ENCODE assay signal across 12 cellular contexts in the genomic region with DNA sequence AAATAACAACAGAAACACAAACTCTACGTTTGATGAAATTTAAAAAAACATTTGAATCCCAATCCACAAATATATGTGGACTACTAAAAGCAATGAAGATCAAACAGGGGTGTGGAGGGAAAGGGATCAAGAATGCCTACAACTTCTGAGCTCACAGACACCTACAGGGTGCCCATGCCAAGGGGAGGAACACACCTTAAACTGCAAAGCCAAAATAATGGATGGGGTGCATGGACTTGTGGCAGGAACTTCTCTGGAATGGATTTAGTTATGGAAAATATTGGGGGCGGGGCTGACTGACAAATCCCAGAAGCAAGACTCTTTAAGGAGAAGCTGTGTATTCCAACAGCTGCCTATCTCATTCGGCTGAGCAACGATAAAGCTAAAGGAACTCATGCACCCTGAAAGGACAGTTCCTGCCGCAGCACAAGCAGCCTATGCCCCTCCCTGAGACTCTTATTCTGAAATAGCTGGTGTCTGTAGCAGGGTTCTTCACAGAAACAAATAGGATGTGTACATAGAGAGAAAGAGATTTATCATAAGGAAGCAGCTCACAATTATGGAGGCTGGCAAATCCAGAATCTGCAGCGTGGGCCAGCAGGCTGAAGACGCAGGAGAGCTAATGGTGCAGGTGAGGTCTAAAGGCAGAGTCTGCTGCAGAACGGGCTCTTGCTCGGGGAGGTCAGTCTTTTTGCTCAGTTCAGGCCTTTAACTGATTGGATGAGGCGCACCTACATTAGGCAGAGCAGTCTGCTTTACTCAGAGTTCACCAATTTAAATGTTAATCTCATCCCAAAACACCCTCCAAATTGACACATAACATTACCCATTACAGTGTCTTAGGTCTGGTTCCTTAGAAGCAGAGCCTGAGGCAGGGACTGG. TPM values are rescaled to one million over a fixed set of nuclear protein-coding genes. Genes with fewer than 3 reads are reported as not detected.
DNase-seq lines count a peak whose midpoint lies in the region; TF ChIP-seq lines count a peak whose summit lies in the region.
"Had no signal": no experiment of that assay in that cellular context is flagged by ENCODE, and none has a peak within 500 bp of the region (broad histone marks: within the 10 kb centered on the region; RNA-seq: fewer than 3 reads in every experiment).

No MANE protein-coding gene starts in this region.

- DNase-seq in DMS53 treated with DMSO at 0.1 percent for 48 hours (lab: John Stamatoyannopoulos, UW; ENCODE audit: unreplicated experiment) (peak; percentile 22), Karpas-422 (no peak), OCI-M1 (lab: John Stamatoyannopoulos, UW) (peak; percentile 65), left kidney (ENCODE audit: low read depth, low spot score) (peak; percentile 47), dorsolateral prefrontal cortex (no peak), A673 (ENCODE audit: low spot score) (no peak), WERI-Rb-1 (no peak)
- DNase-seq in CD8-positive, alpha-beta memory T cell: no peak
- DNase-seq: activated CD4-positive, alpha-beta T cell treated with anti-CD3 and anti-CD28 coated beads for 36 hours; mesenchymal stem cell; stimulated activated CD4-positive, alpha-beta T cell treated with anti-CD3 and anti-CD28 coated beads, Interleukin-2, amount 100 ng/mL, for 48 hours; tibial artery had no signal

- no peak overlapping the region for H3K9ac ChIP-seq in Karpas-422 (ENCODE audit: low read length)

- no peak overlapping the region for H2AFZ ChIP-seq in Karpas-422 (ENCODE audit: low read length)

- H3K36me3 ChIP-seq in Karpas-422 (ENCODE audit: insufficient read depth, low read length) (no peaks in the 10 kb centered on the region), A673 (ENCODE audit: insufficient read depth, low read length, poor library complexity, severe bottlenecking) (no peaks in the 10 kb centered on the region), WERI-Rb-1 (no peaks in the 10 kb centered on the region)
- no peaks in the 10 kb centered on the region for H3K36me3 ChIP-seq in CD8-positive, alpha-beta memory T cell (ENCODE audit: insufficient read depth, low read length)
- H3K36me3 ChIP-seq: tibial artery had no signal

- no peak overlapping the region for H3K27ac ChIP-seq in Karpas-422 (ENCODE audit: low read length)
- no peak overlapping the region for H3K27ac ChIP-seq in dorsolateral prefrontal cortex
- H3K27ac ChIP-seq in A673 (ENCODE audit: low read depth, low read length, poor library complexity, severe bottlenecking): no peak overlapping the region
- no peak overlapping the region for H3K27ac ChIP-seq in WERI-Rb-1
- no peak overlapping the region for H3K27ac ChIP-seq in CD8-positive, alpha-beta memory T cell (ENCODE audit: low read depth, low read length)
- H3K27ac ChIP-seq: tibial artery had no signal

- H3K9me2 ChIP-seq in Karpas-422 (replicated peaks; ENCODE audit: insufficient read depth, low read length): no peaks in the 10 kb centered on the region

- H3K27me3 ChIP-seq in Karpas-422 (ENCODE audit: low read length): no peaks in the 10 kb centered on the region
- H3K27me3 ChIP-seq in dorsolateral prefrontal cortex: no peaks in the 10 kb centered on the region
- H3K27me3 ChIP-seq in A673 (replicated peaks; ENCODE audit: insufficient read depth, low read depth, low read length, poor library complexity): no peaks in the 10 kb centered on the region
- no peaks in the 10 kb centered on the region for H3K27me3 ChIP-seq in WERI-Rb-1 (ENCODE audit: insufficient read depth, low read depth, severe bottlenecking)
- H3K27me3 ChIP-seq in CD8-positive, alpha-beta memory T cell (ENCODE audit: insufficient read depth, low read length, poor library complexity, severe bottlenecking): no peaks in the 10 kb centered on the region

- POLR2A ChIA-PET in A673 (lab: Charles Lee; ENCODE audit: low non-redundant PET): no interaction called here
- POLR2A ChIA-PET in CD8-positive, alpha-beta memory T cell (lab: Charles Lee): no interaction called here

- CTCF ChIA-PET in A673 (lab: Charles Lee): interaction anchor here (0.6 to 0.8 kb wide), 2 partner anchors 15 to 24 kb away, joined by 3 to 4 read pairs; no protein-coding TSS in a partner anchor
- CTCF ChIA-PET in CD8-positive, alpha-beta memory T cell (lab: Charles Lee): interaction anchor here (0.6 to 0.8 kb wide), 2 partner anchors 35 to 276 kb away, joined by 3 read pairs; no protein-coding TSS in a partner anchor

- H3K4me3 ChIP-seq in Karpas-422 (ENCODE audit: low read length): no peak overlapping the region
- no peak overlapping the region for H3K4me3 ChIP-seq in dorsolateral prefrontal cortex
- H3K4me3 ChIP-seq in A673 (ENCODE audit: low read depth, low read length, poor library complexity, severe bottlenecking): no peak overlapping the region
- H3K4me3 ChIP-seq in WERI-Rb-1 (ENCODE audit: low read depth, low read length): no peak overlapping the region
- no peak overlapping the region for H3K4me3 ChIP-seq in CD8-positive, alpha-beta memory T cell (ENCODE audit: low read length)
- H3K4me3 ChIP-seq: tibial artery had no signal

- H3K9me3 ChIP-seq in Karpas-422 (ENCODE audit: low read length): no peaks in the 10 kb centered on the region
- H3K9me3 ChIP-seq in A673 (ENCODE audit: low read depth, low read length, poor library complexity, severe bottlenecking): no peaks in the 10 kb centered on the region
- no peaks in the 10 kb centered on the region for H3K9me3 ChIP-seq in WERI-Rb-1 (ENCODE audit: severe bottlenecking)
- no peaks in the 10 kb centered on the region for H3K9me3 ChIP-seq in CD8-positive, alpha-beta memory T cell (ENCODE audit: low read length)
- H3K9me3 ChIP-seq: tibial artery had no signal

- H3K4me1 Mint-ChIP-seq in CD8-positive, alpha-beta memory T cell: no peaks in the 10 kb centered on the region
- H3K4me1 Mint-ChIP-seq: activated CD4-positive, alpha-beta T cell treated with anti-CD3 and anti-CD28 coated beads for 36 hours had no signal

- H3K79me2 ChIP-seq in Karpas-422 (ENCODE audit: low read length): no peaks in the 10 kb centered on the region

- H3K4me2 ChIP-seq in Karpas-422 (ENCODE audit: low read depth, low read length, poor library complexity, severe bottlenecking): peak overlapping the region; percentile 6

- BruUV-seq in A673 (replicated peaks; lab: Mats Ljungman, UMichigan): no TSS peak

- H3K4me3 Mint-ChIP-seq in CD8-positive, alpha-beta memory T cell: peak overlapping the region in 2 of 7 donors; percentile 1 to 46
- H3K4me3 Mint-ChIP-seq: activated CD4-positive, alpha-beta T cell treated with anti-CD3 and anti-CD28 coated beads for 36 hours had no signal

- H4K20me1 ChIP-seq in Karpas-422 (ENCODE audit: insufficient read depth, low read depth, low read length): no peaks in the 10 kb centered on the region

- H3K36me3 Mint-ChIP-seq in CD8-positive, alpha-beta memory T cell: no peaks in the 10 kb centered on the region

- H3K27me3 Mint-ChIP-seq in CD8-positive, alpha-beta memory T cell: peaks cover 3 to 6% of the 10 kb centered on the region in 2 donors
- H3K27me3 Mint-ChIP-seq: activated CD4-positive, alpha-beta T cell treated with anti-CD3 and anti-CD28 coated beads for 36 hours had no signal

- H3K4me1 ChIP-seq in Karpas-422 (ENCODE audit: low read length): peaks cover 10% of the 10 kb centered on the region
- no peaks in the 10 kb centered on the region for H3K4me1 ChIP-seq in A673 (ENCODE audit: insufficient read depth, low read length, poor library complexity, severe bottlenecking)
- H3K4me1 ChIP-seq in CD8-positive, alpha-beta memory T cell (ENCODE audit: insufficient read depth, low read length): no peaks in the 10 kb centered on the region
- H3K4me1 ChIP-seq: tibial artery had no signal

- peak overlapping the region in 1 of 8 donors; percentile 83 for H3K27ac Mint-ChIP-seq in CD8-positive, alpha-beta memory T cell
- H3K27ac Mint-ChIP-seq: activated CD4-positive, alpha-beta T cell treated with anti-CD3 and anti-CD28 coated beads for 36 hours had no signal

- intact Hi-C loops in dorsolateral prefrontal cortex (cut with DNase I): no loop called here
- intact Hi-C loops in A673 (cut with micrococcal nuclease; ENCODE audit: unreplicated experiment): no loop called here

- peaks cover 0 to 2% (median 0%) of the 10 kb centered on the region in 5 donors for H3K9me3 Mint-ChIP-seq in CD8-positive, alpha-beta memory T cell

- TF ChIP-seq CTCF in dorsolateral prefrontal cortex (IDR thresholded peaks at IDR 0.05 in 54 of 56, conservative IDR thresholded peaks at IDR 0.05 in 2 of 56; ENCODE audit: low read depth in 1 of 56, partially characterized antibody in 56 of 56) (no peak), A673 (conservative IDR thresholded peaks at IDR 0.05; ENCODE audit: low read depth, low read length) (no peak), WERI-Rb-1 (IDR thresholded peaks at IDR 0.05; ENCODE audit: low read depth, low read length) (no peak)

RNA-seq across cellular contexts. Expression of gene PLA2G4D, which starts 24.5 kb away (rescaled TPM):
- total RNA-seq in Karpas-422 (2014; rRNA removed; shearing (Covaris generic); ENCODE audit: low replicate concordance): not detected in 2 replicates
- total RNA-seq in dorsolateral prefrontal cortex: 1 to 10 TPM in 3 of 120 experiments, under 1 TPM in 97, not detected in 20; 0.07 to 1.4 (median 0.32) TPM
- total RNA-seq in A673 (2021): not detected in 2 replicates
- not detected for total RNA-seq in CD8-positive, alpha-beta memory T cell
- polyA plus RNA-seq in CD8-positive, alpha-beta memory T cell: not detected
- total RNA-seq: activated CD4-positive, alpha-beta T cell treated with anti-CD3 and anti-CD28 coated beads for 36 hours had no signal

RNA-seq across cellular contexts. Expression of gene PLA2G4F, which starts 37.5 kb away (rescaled TPM):
- total RNA-seq in Karpas-422 (2014; rRNA removed; shearing (Covaris generic); ENCODE audit: low replicate concordance): not detected in 2 replicates
- total RNA-seq in dorsolateral prefrontal cortex (under 1 TPM in 2 of 120 experiments, not detected in 118; 0.10 to 0.31 TPM), A673 (2021) (not detected in 2 replicates)
- not detected for total RNA-seq in CD8-positive, alpha-beta memory T cell
- polyA plus RNA-seq in CD8-positive, alpha-beta memory T cell: not detected
- total RNA-seq: activated CD4-positive, alpha-beta T cell treated with anti-CD3 and anti-CD28 coated beads for 36 hours had no signal

Comparison
In these comparisons a context has a peak if more than half of its experiments do, and no peak if none do; other contexts are left out.
1. DNase-seq: peak in DMS53 treated with DMSO at 0.1 percent for 48 hours (single experiment), OCI-M1 (single experiment) and left kidney (single experiment); none in Karpas-422 (single experiment), dorsolateral prefrontal cortex (0 of 10), A673 (single experiment), WERI-Rb-1 (single experiment) and CD8-positive, alpha-beta memory T cell (0 of 5).